Comparison of ENCODE assay signal across 12 cellular contexts in genomic region chr3:128992926-128993460, GRCh38. TPM values are rescaled to one million over a fixed set of nuclear protein-coding genes. Genes with fewer than 3 reads are reported as not detected.
DNase-seq lines count a peak whose midpoint lies in the region; ATAC-seq and TF ChIP-seq lines count a peak whose summit lies in the region.
"Had no signal": no experiment of that assay in that cellular context is flagged by ENCODE, and none has a peak within 500 bp of the region (broad histone marks: within the 10 kb centered on the region; RNA-seq: fewer than 3 reads in every experiment).

No MANE protein-coding gene starts in this region.

- H3K4me3 ChIP-seq in Peyer's patch, result peak overlapping the region in 1 of 4 donors; percentile 48
- H3K4me3 ChIP-seq in neutrophil (ENCODE audit: low read depth in 1 of 2, low read length in 1 of 2), result peak overlapping the region; percentile 80 to 84

- peak overlapping the region; percentile 58; the same call in 1 of the 2 replicates for H3K9ac ChIP-seq in ES-I3 (ENCODE audit: low read depth, low read length)

- H3K27me3 ChIP-seq in Peyer's patch, result no peaks in the 10 kb centered on the region
- peaks cover 14% of the 10 kb centered on the region for H3K27me3 ChIP-seq in foreskin keratinocyte
- H3K27me3 ChIP-seq in neutrophil, result peaks cover 35% of the 10 kb centered on the region
- H3K27me3 ChIP-seq: adrenal gland had no signal

- TF ChIP-seq CTCF in Peyer's patch (IDR thresholded peaks at IDR 0.05), result no peak
- TF ChIP-seq CTCF in foreskin keratinocyte (conservative IDR thresholded peaks at IDR 0.05), result no peak
- no peak for TF ChIP-seq CTCF in neutrophil (IDR thresholded peaks at IDR 0.05)

- H3K36me3 ChIP-seq in ES-I3 (ENCODE audit: insufficient read depth, low read length) (no peaks in the 10 kb centered on the region), Peyer's patch (no peaks in the 10 kb centered on the region), neutrophil (no peaks in the 10 kb centered on the region)
- H3K36me3 ChIP-seq: adrenal gland had no signal

- H3K27ac ChIP-seq in Peyer's patch, result no peak overlapping the region
- no peak overlapping the region for H3K27ac ChIP-seq in foreskin keratinocyte
- peak overlapping the region; percentile 95 for H3K27ac ChIP-seq in neutrophil
- H3K27ac ChIP-seq: adrenal gland had no signal

- ATAC-seq in foreskin keratinocyte (peak; percentile 40), GM21360 (IDR thresholded peaks at IDR 0.05; ENCODE audit: unreplicated experiment) (no peak)

- no peak for TF ChIP-seq POLR2A in Peyer's patch (IDR thresholded peaks at IDR 0.05)

- no peaks in the 10 kb centered on the region for H3K9me3 ChIP-seq in ES-I3 (ENCODE audit: control insufficient read depth, insufficient read depth, low read length)
- H3K9me3 ChIP-seq in Peyer's patch, result no peaks in the 10 kb centered on the region
- H3K9me3 ChIP-seq in neutrophil, result no peaks in the 10 kb centered on the region
- H3K9me3 ChIP-seq: adrenal gland had no signal

- DNase-seq in Peyer's patch (peak in 2 of 3 donors; percentile 6 to 34), foreskin keratinocyte (no peak), foreskin melanocyte (no peak), AML-193 (lab: John Stamatoyannopoulos, UW) (no peak)
- no peak for DNase-seq in activated naive CD4-positive, alpha-beta T cell (lab: John Stamatoyannopoulos, UW)
- DNase-seq: adrenal gland; DND-41; stimulated activated CD4-positive, alpha-beta T cell treated with anti-CD3 and anti-CD28 coated beads, Interleukin-12 subunit alpha, Interleukin-12 subunit beta, amount 100 ng/mL, for 4 hours had no signal

- H3K4me1 ChIP-seq in ES-I3 (ENCODE audit: insufficient read depth, low read length) (peaks cover 10% of the 10 kb centered on the region; the same call in 1 of the 2 replicates), Peyer's patch (peaks cover 0 to 17% (median 4%) of the 10 kb centered on the region in 4 donors), foreskin keratinocyte (peaks cover 11% of the 10 kb centered on the region), neutrophil (ENCODE audit: control insufficient read depth in 1 of 2, insufficient read depth in 1 of 2, low read depth in 1 of 2, low read length in 1 of 2) (peaks cover 40 to 47% of the 10 kb centered on the region in 2 experiments)

RNA-seq across cellular contexts. Expression of gene CFAP92, which starts 0.9 kb away (rescaled TPM):
- total RNA-seq in Peyer's patch, result 1 to 10 TPM in 3 of 4 donors, not detected in 1; 1.5 to 2.4 (median 1.7) TPM
- total RNA-seq in foreskin keratinocyte, result 0.28 and 0.41 TPM in 2 replicates
- 0.22 and 0.31 TPM in 2 replicates for polyA plus RNA-seq in foreskin keratinocyte

RNA-seq across cellular contexts. Expression of gene EFCC1, which starts 8.1 kb away (rescaled TPM):
- 10 to 100 TPM in 1 of 4 donors, 1 to 10 TPM in 3; 3.3 to 40.4 (median 4.0) TPM for total RNA-seq in Peyer's patch
- not detected in 2 replicates for total RNA-seq in foreskin keratinocyte
- not detected in 2 replicates for polyA plus RNA-seq in foreskin keratinocyte
- total RNA-seq: M059J had no signal

Comparison
In these comparisons a context has a peak if more than half of its experiments do, and no peak if none do; other contexts are left out.
1. DNase-seq: peak in Peyer's patch (2 of 3); none in foreskin keratinocyte (0 of 2), foreskin melanocyte (single experiment), activated naive CD4-positive, alpha-beta T cell (0 of 4) and AML-193 (0 of 2).